ENCODE assay signal across 1 cellular context in the genomic region with DNA sequence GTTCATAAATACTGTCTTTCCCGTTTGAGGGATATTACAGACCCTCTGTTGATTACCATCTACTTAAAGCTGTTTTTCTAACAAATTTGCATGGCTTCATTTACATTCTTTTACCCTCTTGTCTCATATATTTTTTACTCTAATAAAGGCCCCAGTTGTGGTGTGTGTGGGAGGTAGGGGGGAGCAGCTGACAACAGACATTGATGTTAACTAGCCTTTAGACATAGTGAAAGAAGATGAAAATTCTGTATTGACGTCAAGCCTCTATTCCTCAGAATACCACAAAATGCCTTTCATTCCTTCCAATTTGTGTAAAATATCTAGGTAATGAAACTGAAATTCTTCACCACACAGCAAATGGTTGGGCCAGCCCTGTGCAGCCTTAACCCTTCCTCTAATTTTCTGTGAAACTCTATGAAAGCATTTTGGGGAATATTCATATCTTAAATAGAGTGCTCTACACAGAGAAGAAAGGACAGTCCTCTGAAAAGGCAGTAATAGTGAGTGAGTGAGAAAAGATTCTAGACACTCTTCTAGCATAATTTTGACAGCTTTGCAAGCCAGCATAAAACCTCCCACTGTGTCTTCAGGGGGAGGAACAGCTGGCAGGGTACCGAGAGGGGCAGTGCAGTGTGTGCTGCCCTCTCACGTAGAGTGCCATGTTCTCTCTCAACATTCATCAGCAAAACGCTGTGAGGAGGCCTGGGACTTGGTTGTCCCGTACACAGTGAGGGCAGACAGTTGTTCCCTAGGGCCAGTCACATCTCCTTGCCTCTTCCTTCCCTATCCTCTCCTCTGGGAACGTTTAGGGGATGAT.
TF ChIP-seq lines count a peak whose summit lies in the region.

No MANE protein-coding gene starts in this region.

TF ChIP-seq in HepG2, 621 proteins besides CTCF, POLR2A, EP300 and RAD21:
- TF ChIP-seq NFE2L1 (CRISPR knock-in tag; IDR thresholded peaks at IDR 0.05; ENCODE audit: borderline replicate concordance) = no peak
- TF ChIP-seq YEATS4 (CRISPR knock-in tag; IDR thresholded peaks at IDR 0.05; ENCODE audit: borderline replicate concordance) = 0 out of 2 replicates have a peak, but pooled peaks have one; percentile 12
